In the genomic region with DNA sequence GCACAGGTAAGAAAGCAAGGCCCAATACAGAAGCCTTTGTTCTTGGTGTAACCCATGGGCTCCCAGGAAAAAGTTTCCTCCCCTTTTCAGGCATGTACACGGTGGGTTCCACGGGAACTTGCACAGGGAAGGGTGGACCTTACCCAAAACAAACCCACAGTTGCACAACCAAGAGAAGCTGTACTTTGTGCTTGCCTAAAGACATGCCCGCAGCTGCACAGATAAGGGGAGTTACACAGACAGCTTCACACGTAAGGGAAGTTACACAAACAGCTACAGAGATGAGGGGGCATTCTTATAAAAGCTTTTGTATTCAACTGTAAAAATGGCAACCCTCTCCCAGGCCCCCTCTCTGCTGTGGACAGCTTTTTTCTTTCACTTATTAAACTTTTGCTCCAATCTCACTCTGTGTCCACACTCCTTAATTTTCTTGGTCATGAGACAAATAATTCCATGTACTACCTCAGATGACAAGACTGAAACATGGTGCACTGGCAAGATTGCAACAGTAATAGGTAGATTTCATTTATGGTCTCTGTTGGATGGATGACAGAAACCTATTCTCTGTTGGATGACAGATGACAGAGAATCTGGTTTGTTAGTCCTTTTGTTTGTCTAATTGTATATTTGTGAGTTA, we compare ENCODE assay signal across 1 cellular context.
TF ChIP-seq lines count a peak whose summit lies in the region.

No MANE protein-coding gene starts in this region.

TF ChIP-seq in HepG2, 621 proteins besides CTCF, POLR2A, EP300 and RAD21 (continued from another document and continues in another):
- TF ChIP-seq, protein P1, sequence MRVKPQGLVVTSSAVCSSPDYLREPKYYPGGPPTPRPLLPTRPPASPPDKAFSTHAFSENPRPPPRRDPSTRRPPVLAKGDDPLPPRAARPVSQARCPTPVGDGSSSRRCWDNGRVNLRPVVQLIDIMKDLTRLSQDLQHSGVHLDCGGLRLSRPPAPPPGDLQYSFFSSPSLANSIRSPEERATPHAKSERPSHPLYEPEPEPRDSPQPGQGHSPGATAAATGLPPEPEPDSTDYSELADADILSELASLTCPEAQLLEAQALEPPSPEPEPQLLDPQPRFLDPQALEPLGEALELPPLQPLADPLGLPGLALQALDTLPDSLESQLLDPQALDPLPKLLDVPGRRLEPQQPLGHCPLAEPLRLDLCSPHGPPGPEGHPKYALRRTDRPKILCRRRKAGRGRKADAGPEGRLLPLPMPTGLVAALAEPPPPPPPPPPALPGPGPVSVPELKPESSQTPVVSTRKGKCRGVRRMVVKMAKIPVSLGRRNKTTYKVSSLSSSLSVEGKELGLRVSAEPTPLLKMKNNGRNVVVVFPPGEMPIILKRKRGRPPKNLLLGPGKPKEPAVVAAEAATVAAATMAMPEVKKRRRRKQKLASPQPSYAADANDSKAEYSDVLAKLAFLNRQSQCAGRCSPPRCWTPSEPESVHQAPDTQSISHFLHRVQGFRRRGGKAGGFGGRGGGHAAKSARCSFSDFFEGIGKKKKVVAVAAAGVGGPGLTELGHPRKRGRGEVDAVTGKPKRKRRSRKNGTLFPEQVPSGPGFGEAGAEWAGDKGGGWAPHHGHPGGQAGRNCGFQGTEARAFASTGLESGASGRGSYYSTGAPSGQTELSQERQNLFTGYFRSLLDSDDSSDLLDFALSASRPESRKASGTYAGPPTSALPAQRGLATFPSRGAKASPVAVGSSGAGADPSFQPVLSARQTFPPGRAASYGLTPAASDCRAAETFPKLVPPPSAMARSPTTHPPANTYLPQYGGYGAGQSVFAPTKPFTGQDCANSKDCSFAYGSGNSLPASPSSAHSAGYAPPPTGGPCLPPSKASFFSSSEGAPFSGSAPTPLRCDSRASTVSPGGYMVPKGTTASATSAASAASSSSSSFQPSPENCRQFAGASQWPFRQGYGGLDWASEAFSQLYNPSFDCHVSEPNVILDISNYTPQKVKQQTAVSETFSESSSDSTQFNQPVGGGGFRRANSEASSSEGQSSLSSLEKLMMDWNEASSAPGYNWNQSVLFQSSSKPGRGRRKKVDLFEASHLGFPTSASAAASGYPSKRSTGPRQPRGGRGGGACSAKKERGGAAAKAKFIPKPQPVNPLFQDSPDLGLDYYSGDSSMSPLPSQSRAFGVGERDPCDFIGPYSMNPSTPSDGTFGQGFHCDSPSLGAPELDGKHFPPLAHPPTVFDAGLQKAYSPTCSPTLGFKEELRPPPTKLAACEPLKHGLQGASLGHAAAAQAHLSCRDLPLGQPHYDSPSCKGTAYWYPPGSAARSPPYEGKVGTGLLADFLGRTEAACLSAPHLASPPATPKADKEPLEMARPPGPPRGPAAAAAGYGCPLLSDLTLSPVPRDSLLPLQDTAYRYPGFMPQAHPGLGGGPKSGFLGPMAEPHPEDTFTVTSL (CRISPR knock-in tag; IDR thresholded peaks at IDR 0.05; ENCODE audit: borderline replicate concordance): peak; percentile 77
- TF ChIP-seq EEA1 (CRISPR knock-in tag; IDR thresholded peaks at IDR 0.05; ENCODE audit: borderline replicate concordance) (no peak), ZBTB46 (CRISPR knock-in tag; IDR thresholded peaks at IDR 0.05; ENCODE audit: borderline replicate concordance) (no peak), FOXK1 (CRISPR knock-in tag; IDR thresholded peaks at IDR 0.05; ENCODE audit: borderline replicate concordance, low read depth) (peak; percentile 62; the same call in 1 of the 2 replicates), ZNF891 (CRISPR knock-in tag; IDR thresholded peaks at IDR 0.05) (no peak), ZNF260 (CRISPR knock-in tag; IDR thresholded peaks at IDR 0.05; ENCODE audit: borderline replicate concordance, low read depth) (no peak), CEBPG (CRISPR knock-in tag; IDR thresholded peaks at IDR 0.05) (peak; percentile 98), SIN3A (IDR thresholded peaks at IDR 0.05; ENCODE audit: borderline replicate concordance, low read depth, low read length) (no peak), NPAS2 (CRISPR knock-in tag; IDR thresholded peaks at IDR 0.05; ENCODE audit: borderline replicate concordance) (no peak), FOXC1 (CRISPR knock-in tag; IDR thresholded peaks at IDR 0.05; ENCODE audit: borderline replicate concordance) (no peak), ZNF274 (CRISPR knock-in tag; IDR thresholded peaks at IDR 0.05) (no peak), ZIK1 (CRISPR knock-in tag; IDR thresholded peaks at IDR 0.05; ENCODE audit: borderline replicate concordance, low read depth) (no peak), ZNF33A (CRISPR knock-in tag; IDR thresholded peaks at IDR 0.05; ENCODE audit: borderline replicate concordance) (no peak), FOSL1 (CRISPR knock-in tag; IDR thresholded peaks at IDR 0.05; ENCODE audit: borderline replicate concordance) (no peak), MTF2 (CRISPR knock-in tag; IDR thresholded peaks at IDR 0.05; ENCODE audit: borderline replicate concordance) (no peak), ZNF124 (CRISPR knock-in tag; IDR thresholded peaks at IDR 0.05) (no peak), TOE1 (CRISPR knock-in tag; IDR thresholded peaks at IDR 0.05) (no peak), U2AF2 (IDR thresholded peaks at IDR 0.05; ENCODE audit: low read depth, low read length) (no peak), LRRFIP1 (CRISPR knock-in tag; conservative IDR thresholded peaks at IDR 0.05) (no peak), ZNF660 (CRISPR knock-in tag; IDR thresholded peaks at IDR 0.05; ENCODE audit: borderline replicate concordance, low read depth) (no peak), TGIF2 (CRISPR knock-in tag; IDR thresholded peaks at IDR 0.05) (peak; percentile 62), ZNF720 (CRISPR knock-in tag; IDR thresholded peaks at IDR 0.05) (no peak), DPF2 (CRISPR knock-in tag; IDR thresholded peaks at IDR 0.05; ENCODE audit: borderline replicate concordance, low read depth) (peak; percentile 95), ZNF414 (CRISPR knock-in tag; IDR thresholded peaks at IDR 0.05) (no peak), ZNF773 (CRISPR knock-in tag; IDR thresholded peaks at IDR 0.05; ENCODE audit: borderline replicate concordance) (no peak), ZNF614 (CRISPR knock-in tag; IDR thresholded peaks at IDR 0.05; ENCODE audit: borderline replicate concordance) (peak; percentile 75; the same call in 1 of the 2 replicates)
- TF ChIP-seq, protein P2, sequence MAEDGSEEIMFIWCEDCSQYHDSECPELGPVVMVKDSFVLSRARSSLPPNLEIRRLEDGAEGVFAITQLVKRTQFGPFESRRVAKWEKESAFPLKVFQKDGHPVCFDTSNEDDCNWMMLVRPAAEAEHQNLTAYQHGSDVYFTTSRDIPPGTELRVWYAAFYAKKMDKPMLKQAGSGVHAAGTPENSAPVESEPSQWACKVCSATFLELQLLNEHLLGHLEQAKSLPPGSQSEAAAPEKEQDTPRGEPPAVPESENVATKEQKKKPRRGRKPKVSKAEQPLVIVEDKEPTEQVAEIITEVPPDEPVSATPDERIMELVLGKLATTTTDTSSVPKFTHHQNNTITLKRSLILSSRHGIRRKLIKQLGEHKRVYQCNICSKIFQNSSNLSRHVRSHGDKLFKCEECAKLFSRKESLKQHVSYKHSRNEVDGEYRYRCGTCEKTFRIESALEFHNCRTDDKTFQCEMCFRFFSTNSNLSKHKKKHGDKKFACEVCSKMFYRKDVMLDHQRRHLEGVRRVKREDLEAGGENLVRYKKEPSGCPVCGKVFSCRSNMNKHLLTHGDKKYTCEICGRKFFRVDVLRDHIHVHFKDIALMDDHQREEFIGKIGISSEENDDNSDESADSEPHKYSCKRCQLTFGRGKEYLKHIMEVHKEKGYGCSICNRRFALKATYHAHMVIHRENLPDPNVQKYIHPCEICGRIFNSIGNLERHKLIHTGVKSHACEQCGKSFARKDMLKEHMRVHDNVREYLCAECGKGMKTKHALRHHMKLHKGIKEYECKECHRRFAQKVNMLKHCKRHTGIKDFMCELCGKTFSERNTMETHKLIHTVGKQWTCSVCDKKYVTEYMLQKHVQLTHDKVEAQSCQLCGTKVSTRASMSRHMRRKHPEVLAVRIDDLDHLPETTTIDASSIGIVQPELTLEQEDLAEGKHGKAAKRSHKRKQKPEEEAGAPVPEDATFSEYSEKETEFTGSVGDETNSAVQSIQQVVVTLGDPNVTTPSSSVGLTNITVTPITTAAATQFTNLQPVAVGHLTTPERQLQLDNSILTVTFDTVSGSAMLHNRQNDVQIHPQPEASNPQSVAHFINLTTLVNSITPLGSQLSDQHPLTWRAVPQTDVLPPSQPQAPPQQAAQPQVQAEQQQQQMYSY (CRISPR knock-in tag; IDR thresholded peaks at IDR 0.05): no peak
- TF ChIP-seq, protein P3, sequence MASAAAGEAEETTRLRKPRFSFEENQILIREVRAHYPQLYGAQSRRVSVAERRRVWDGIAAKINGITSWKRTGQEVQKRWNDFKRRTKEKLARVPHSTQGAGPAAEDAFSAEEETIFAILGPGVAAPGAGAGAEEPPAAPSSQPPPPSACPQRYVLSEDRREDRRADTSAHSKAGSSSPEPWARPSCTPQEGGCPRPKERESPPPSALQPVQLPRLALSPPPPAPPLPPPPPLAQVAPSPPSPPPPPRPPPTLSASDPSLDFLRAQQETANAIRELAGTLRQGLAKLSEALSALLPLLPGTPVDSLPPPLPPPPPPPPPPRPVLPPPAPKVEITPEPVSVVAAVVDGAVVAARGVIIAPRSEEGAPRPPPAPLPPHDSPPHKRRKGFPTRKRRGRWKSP (CRISPR knock-in tag; IDR thresholded peaks at IDR 0.05): peak; percentile 30; the same call in 1 of the 2 replicates
- TF ChIP-seq, protein P4, sequence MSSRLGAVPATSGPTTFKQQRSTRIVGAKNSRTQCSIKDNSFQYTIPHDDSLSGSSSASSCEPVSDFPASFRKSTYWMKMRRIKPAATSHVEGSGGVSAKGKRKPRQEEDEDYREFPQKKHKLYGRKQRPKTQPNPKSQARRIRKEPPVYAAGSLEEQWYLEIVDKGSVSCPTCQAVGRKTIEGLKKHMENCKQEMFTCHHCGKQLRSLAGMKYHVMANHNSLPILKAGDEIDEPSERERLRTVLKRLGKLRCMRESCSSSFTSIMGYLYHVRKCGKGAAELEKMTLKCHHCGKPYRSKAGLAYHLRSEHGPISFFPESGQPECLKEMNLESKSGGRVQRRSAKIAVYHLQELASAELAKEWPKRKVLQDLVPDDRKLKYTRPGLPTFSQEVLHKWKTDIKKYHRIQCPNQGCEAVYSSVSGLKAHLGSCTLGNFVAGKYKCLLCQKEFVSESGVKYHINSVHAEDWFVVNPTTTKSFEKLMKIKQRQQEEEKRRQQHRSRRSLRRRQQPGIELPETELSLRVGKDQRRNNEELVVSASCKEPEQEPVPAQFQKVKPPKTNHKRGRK (CRISPR knock-in tag; IDR thresholded peaks at IDR 0.05): no peak
- TF ChIP-seq, protein P5, sequence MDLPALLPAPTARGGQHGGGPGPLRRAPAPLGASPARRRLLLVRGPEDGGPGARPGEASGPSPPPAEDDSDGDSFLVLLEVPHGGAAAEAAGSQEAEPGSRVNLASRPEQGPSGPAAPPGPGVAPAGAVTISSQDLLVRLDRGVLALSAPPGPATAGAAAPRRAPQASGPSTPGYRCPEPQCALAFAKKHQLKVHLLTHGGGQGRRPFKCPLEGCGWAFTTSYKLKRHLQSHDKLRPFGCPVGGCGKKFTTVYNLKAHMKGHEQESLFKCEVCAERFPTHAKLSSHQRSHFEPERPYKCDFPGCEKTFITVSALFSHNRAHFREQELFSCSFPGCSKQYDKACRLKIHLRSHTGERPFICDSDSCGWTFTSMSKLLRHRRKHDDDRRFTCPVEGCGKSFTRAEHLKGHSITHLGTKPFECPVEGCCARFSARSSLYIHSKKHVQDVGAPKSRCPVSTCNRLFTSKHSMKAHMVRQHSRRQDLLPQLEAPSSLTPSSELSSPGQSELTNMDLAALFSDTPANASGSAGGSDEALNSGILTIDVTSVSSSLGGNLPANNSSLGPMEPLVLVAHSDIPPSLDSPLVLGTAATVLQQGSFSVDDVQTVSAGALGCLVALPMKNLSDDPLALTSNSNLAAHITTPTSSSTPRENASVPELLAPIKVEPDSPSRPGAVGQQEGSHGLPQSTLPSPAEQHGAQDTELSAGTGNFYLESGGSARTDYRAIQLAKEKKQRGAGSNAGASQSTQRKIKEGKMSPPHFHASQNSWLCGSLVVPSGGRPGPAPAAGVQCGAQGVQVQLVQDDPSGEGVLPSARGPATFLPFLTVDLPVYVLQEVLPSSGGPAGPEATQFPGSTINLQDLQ (CRISPR knock-in tag; IDR thresholded peaks at IDR 0.05): 0 out of 2 replicates have a peak, but pooled peaks have one; percentile 24
